16 cellular contexts compared by ENCODE assay signal in the genomic region with DNA sequence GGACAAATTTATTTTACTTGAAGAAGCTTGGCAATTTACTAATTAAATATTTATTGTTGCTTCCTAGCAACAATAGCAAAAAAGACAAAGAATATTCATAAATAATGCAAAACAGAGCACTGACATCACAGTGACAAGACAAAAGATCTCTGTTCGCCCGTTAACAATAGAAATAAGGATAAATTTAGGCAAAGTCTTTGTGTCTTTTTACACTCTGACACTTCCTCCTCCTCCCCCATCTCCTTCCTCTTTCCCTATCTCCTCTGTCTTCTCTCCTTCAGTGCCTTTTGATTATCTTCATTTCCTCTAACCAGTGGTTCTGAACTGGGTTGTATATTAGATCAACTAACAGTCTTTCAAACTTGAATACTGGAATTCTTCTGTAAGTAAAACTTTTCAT.
"Had no signal": no experiment of that assay in that cellular context is flagged by ENCODE, and none has a peak within 500 bp of the region (broad histone marks: within the 10 kb centered on the region; RNA-seq: fewer than 3 reads in every experiment).

No MANE protein-coding gene starts in this region.

- H3K27ac Mint-ChIP-seq: activated naive CD8-positive, alpha-beta T cell treated with anti-CD3 and anti-CD28 coated beads for 36 hours; immature natural killer cell; stimulated activated naive CD8-positive, alpha-beta T cell treated with anti-CD3 and anti-CD28 coated beads, Interleukin-15, amount 100 ng/mL, for 72 hours; T-helper 17 cell had no signal

- H3K4me1 ChIP-seq: sigmoid colon, spleen, upper lobe of right lung had no signal

- H3K4me3 Mint-ChIP-seq: activated naive CD8-positive, alpha-beta T cell treated with anti-CD3 and anti-CD28 coated beads for 36 hours; brain; central memory CD8-positive, alpha-beta T cell; immature natural killer cell; stimulated activated naive CD8-positive, alpha-beta T cell treated with anti-CD3 and anti-CD28 coated beads, Interleukin-15, amount 100 ng/mL, for 72 hours; T-helper 17 cell had no signal

- DNase-seq: activated CD4-positive, alpha-beta T cell treated with anti-CD3 and anti-CD28 coated beads, Interleukin-2, amount 50 U/mL, for 1 hour; activated CD8-positive, alpha-beta memory T cell treated with anti-CD3 and anti-CD28 coated beads for 24 hours; activated naive CD8-positive, alpha-beta T cell treated with anti-CD3 and anti-CD28 coated beads for 36 hours; amygdala; cortex of kidney; effector memory CD4-positive, alpha-beta T cell; foreskin melanocyte; immature natural killer cell; sigmoid colon; spleen; stimulated activated naive CD8-positive, alpha-beta T cell treated with anti-CD3 and anti-CD28 coated beads, Interleukin-15, amount 100 ng/mL, for 72 hours; T-helper 17 cell; upper lobe of right lung had no signal

- H3K4me3 ChIP-seq: sigmoid colon, spleen, thoracic aorta, upper lobe of right lung had no signal

- H3K9me3 ChIP-seq: sigmoid colon, spleen, thoracic aorta, upper lobe of right lung had no signal

- ATAC-seq: stimulated activated naive CD8-positive, alpha-beta T cell treated with anti-CD3 and anti-CD28 coated beads, Interleukin-15, amount 100 ng/mL, for 72 hours; T-helper 17 cell; upper lobe of right lung had no signal

- H3K36me3 Mint-ChIP-seq: activated naive CD8-positive, alpha-beta T cell treated with anti-CD3 and anti-CD28 coated beads for 36 hours; immature natural killer cell had no signal

- H3K36me3 ChIP-seq: sigmoid colon, spleen, thoracic aorta, upper lobe of right lung had no signal

- H3K27me3 Mint-ChIP-seq: activated naive CD8-positive, alpha-beta T cell treated with anti-CD3 and anti-CD28 coated beads for 36 hours; brain; central memory CD8-positive, alpha-beta T cell; stimulated activated naive CD8-positive, alpha-beta T cell treated with anti-CD3 and anti-CD28 coated beads, Interleukin-15, amount 100 ng/mL, for 72 hours; T-helper 17 cell had no signal

- H3K4me1 Mint-ChIP-seq: activated naive CD8-positive, alpha-beta T cell treated with anti-CD3 and anti-CD28 coated beads for 36 hours; central memory CD8-positive, alpha-beta T cell; immature natural killer cell; stimulated activated naive CD8-positive, alpha-beta T cell treated with anti-CD3 and anti-CD28 coated beads, Interleukin-15, amount 100 ng/mL, for 72 hours; T-helper 17 cell had no signal

- H3K27me3 ChIP-seq: sigmoid colon, spleen, upper lobe of right lung had no signal

- H3K27ac ChIP-seq: sigmoid colon, spleen, thoracic aorta, upper lobe of right lung had no signal

- H3K9me3 Mint-ChIP-seq: stimulated activated naive CD8-positive, alpha-beta T cell treated with anti-CD3 and anti-CD28 coated beads, Interleukin-15, amount 100 ng/mL, for 72 hours had no signal
